ENCODE assay signal across 17 cellular contexts in the genomic region with DNA sequence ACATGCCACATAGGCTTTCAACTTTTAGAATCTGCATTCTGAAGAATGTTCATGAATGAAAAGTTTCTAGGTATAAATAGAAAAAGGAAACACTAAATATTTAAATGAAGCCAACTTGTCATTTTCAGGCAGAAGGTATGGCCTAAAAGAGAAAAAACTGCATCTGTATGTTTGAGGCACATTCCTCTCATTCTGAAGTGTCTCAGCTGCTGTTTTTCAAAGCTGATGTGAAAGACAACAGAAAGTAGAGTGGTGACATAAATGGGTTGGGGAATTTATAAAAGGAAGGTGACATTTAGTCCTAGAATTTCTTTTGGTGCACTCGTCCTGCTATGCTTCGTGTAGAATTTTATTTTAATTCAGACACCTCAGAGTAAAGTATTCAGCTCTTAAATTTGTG.
"Had no signal": no experiment of that assay in that cellular context is flagged by ENCODE, and none has a peak within 500 bp of the region (broad histone marks: within the 10 kb centered on the region; RNA-seq: fewer than 3 reads in every experiment).

No MANE protein-coding gene starts in this region.

- FAIRE-seq: astrocyte had no signal

- DNase-seq: activated CD4-positive, alpha-beta memory T cell treated with anti-CD3 and anti-CD28 coated beads for 36 hours; activated CD4-positive, alpha-beta T cell treated with anti-CD3 and anti-CD28 coated beads, Interleukin-2, amount 10 ng/mL, durations not matched to agents 7 days and 5 days; activated CD4-positive, CD25-positive, alpha-beta regulatory T cell; activated gamma-delta T cell; activated naive CD4-positive, alpha-beta T cell treated with anti-CD3 and anti-CD28 coated beads for 36 hours; activated T-cell treated with anti-CD3 and anti-CD28 coated beads for 4 hours; activated T-cell treated with anti-CD3 and anti-CD28 coated beads, Interleukin-2, amount 50 U/mL, for 48 hours; amygdala; Karpas-422; NCI-H1048; NCI-H1930; NCI-H2107; NCI-H774; SIG-M5; SK-N-SH; T-helper 1 cell had no signal
